Comparison of ENCODE assay signal across 23 cellular contexts in genomic region chr7:143505845-143506244, GRCh38. TPM values are rescaled to one million over a fixed set of nuclear protein-coding genes. Genes with fewer than 3 reads are reported as not detected.
"Had no signal": no experiment of that assay in that cellular context is flagged by ENCODE, and none has a peak within 500 bp of the region (broad histone marks: within the 10 kb centered on the region; RNA-seq: fewer than 3 reads in every experiment).

No MANE protein-coding gene starts in this region.

- ATAC-seq: activated CD4-positive, CD25-positive, alpha-beta regulatory T cell treated with anti-CD3 and anti-CD28 coated beads, Interleukin-2, amount 50 U/mL, for 24 hours; PC-3 had no signal

- H3K27me3 Mint-ChIP-seq: brain had no signal

- H3K4me1 Mint-ChIP-seq: brain had no signal

- H3K9me3 Mint-ChIP-seq: brain; T-helper 1 cell treated with Interleukin-12 subunit alpha and Interleukin-12 subunit beta and Interleukin-4 antibody, amounts not matched to agents 30 μg/mL and 1 μg/mL, for 36 hours had no signal

- H3K4me3 Mint-ChIP-seq: activated T-helper 1 cell treated with anti-CD3 and anti-CD28 coated beads, Interleukin-12 subunit alpha, Interleukin-12 subunit beta, Interleukin-2, Interleukin-4 antibody, amounts not matched to agents 30 ng/mL and 10 ng/mL and 1 ng/mL, durations not matched to agents 14 hours and 24 hours and 36 hours; brain; T-helper 1 cell treated with Interleukin-12 subunit alpha and Interleukin-12 subunit beta and Interleukin-4 antibody, amounts not matched to agents 30 μg/mL and 1 μg/mL, for 36 hours had no signal

- H3K36me3 Mint-ChIP-seq: brain had no signal

- H3K27ac Mint-ChIP-seq: activated T-helper 1 cell treated with anti-CD3 and anti-CD28 coated beads, Interleukin-12 subunit alpha, Interleukin-12 subunit beta, Interleukin-2, Interleukin-4 antibody, amounts not matched to agents 30 ng/mL and 10 ng/mL and 1 ng/mL, durations not matched to agents 14 hours and 24 hours and 36 hours; brain; T-helper 1 cell treated with Interleukin-12 subunit alpha and Interleukin-12 subunit beta and Interleukin-4 antibody, amounts not matched to agents 30 μg/mL and 1 μg/mL, for 36 hours had no signal

- DNase-seq: activated CD4-positive, alpha-beta T cell treated with anti-CD3 and anti-CD28 coated beads, Interleukin-2, amount 50 U/mL, for 1 hour; activated CD8-positive, alpha-beta memory T cell treated with anti-CD3 and anti-CD28 coated beads, Interleukin-2, amount 50 U/mL, for 4 hours; activated effector memory CD4-positive, alpha-beta T cell treated with anti-CD3 and anti-CD28 coated beads, Interleukin-2, amount 50 U/mL, for 16 hours; activated naive CD4-positive, alpha-beta T cell treated with anti-CD3 and anti-CD28 coated beads, Interleukin-2, amount 50 U/mL, for 16 hours; amygdala; Karpas-422; MM.1S; NCI-H1105; NCI-H1436; NCI-H1694 treated with DMSO at 0.1 percent for 48 hours; NCI-H2029 treated with DMSO at 0.1 percent for 48 hours; NCI-H345; NCI-H510A; NCI-H526 treated with DMSO at 0.1 percent for 48 hours; PC-3; SHP77 had no signal

RNA-seq across cellular contexts. Expression of gene TAS2R41, which starts 28.2 kb away (rescaled TPM):
- total RNA-seq: activated T-helper 1 cell treated with anti-CD3 and anti-CD28 coated beads, Interleukin-12 subunit alpha, Interleukin-12 subunit beta, Interleukin-2, Interleukin-4 antibody, amounts not matched to agents 30 ng/mL and 10 ng/mL and 1 ng/mL, durations not matched to agents 14 hours and 24 hours and 36 hours; astrocyte; cardiac muscle cell; PC-3; SJSA1 had no signal
